Comparison of ENCODE assay signal across 1 cellular context in the genomic region with DNA sequence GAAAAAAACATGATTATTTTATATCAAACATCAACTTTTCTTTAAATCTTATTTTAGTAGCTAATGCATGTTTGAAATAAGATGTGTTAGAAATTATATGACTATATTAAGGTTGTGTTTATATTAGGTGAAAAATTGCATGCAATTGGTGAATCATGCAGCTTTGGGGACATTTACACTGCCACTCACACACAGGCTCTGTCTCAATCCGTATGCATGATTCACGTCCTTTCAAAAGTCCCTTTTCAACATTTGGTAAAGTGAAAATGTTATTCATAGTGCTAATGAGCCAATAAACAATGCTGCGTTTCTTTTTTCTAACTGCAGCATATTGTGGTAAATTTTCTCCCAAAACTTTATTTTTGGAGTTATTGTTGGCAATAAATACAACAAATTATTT.
A peak's percentile ranks its signal among the peaks of the same experiment; 100 is the strongest.
TF ChIP-seq lines count a peak whose summit lies in the region.

No MANE protein-coding gene starts in this region.

TF ChIP-seq in GM12878, 131 proteins besides CTCF, POLR2A, EP300 and RAD21 (continued from another document):
- TF ChIP-seq, protein P1, sequence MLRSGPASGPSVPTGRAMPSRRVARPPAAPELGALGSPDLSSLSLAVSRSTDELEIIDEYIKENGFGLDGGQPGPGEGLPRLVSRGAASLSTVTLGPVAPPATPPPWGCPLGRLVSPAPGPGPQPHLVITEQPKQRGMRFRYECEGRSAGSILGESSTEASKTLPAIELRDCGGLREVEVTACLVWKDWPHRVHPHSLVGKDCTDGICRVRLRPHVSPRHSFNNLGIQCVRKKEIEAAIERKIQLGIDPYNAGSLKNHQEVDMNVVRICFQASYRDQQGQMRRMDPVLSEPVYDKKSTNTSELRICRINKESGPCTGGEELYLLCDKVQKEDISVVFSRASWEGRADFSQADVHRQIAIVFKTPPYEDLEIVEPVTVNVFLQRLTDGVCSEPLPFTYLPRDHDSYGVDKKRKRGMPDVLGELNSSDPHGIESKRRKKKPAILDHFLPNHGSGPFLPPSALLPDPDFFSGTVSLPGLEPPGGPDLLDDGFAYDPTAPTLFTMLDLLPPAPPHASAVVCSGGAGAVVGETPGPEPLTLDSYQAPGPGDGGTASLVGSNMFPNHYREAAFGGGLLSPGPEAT (IDR thresholded peaks at IDR 0.05; ENCODE audit: low read depth), result 0 out of 2 replicates have a peak, but pooled peaks have one; percentile 20
- TF ChIP-seq RBBP5 (conservative IDR thresholded peaks at IDR 0.05), result no peak
